Comparison of ENCODE assay signal across 15 cellular contexts in genomic region chr2:181685150-181685688, GRCh38. TPM values are rescaled to one million over a fixed set of nuclear protein-coding genes. Genes with fewer than 3 reads are reported as not detected.
A peak's percentile ranks its signal among the peaks of the same experiment; 100 is the strongest.
DNase-seq lines count a peak whose midpoint lies in the region; ATAC-seq and TF ChIP-seq lines count a peak whose summit lies in the region.
"Had no signal": no experiment of that assay in that cellular context is flagged by ENCODE, and none has a peak within 500 bp of the region (broad histone marks: within the 10 kb centered on the region; RNA-seq: fewer than 3 reads in every experiment).

No MANE protein-coding gene starts in this region.

- H3K36me3 ChIP-seq in cardiac muscle cell (no peaks in the 10 kb centered on the region), hepatocyte (replicated peaks; ENCODE audit: insufficient read depth, low read depth) (no peaks in the 10 kb centered on the region), upper lobe of right lung (no peaks in the 10 kb centered on the region)

- no peak overlapping the region for H3K4me2 ChIP-seq in hepatocyte

- H3K4me1 ChIP-seq in cardiac muscle cell (ENCODE audit: low read depth) (peaks cover 6% of the 10 kb centered on the region), hepatocyte (ENCODE audit: insufficient read depth) (peaks cover 17% of the 10 kb centered on the region), upper lobe of right lung (peaks cover 6% of the 10 kb centered on the region)

- H3K9me2 ChIP-seq in hepatocyte (replicated peaks; ENCODE audit: insufficient read depth): no peaks in the 10 kb centered on the region

- H2AFZ ChIP-seq in hepatocyte: no peak overlapping the region

- H3K27me3 ChIP-seq in cardiac muscle cell: peaks cover 100% of the 10 kb centered on the region
- H3K27me3 ChIP-seq in hepatocyte: peaks cover 99% of the 10 kb centered on the region
- peaks cover 69% of the 10 kb centered on the region for H3K27me3 ChIP-seq in upper lobe of right lung

- H3K9me3 ChIP-seq in cardiac muscle cell (ENCODE audit: low read depth) (no peaks in the 10 kb centered on the region), hepatocyte (ENCODE audit: low read depth) (no peaks in the 10 kb centered on the region), upper lobe of right lung (no peaks in the 10 kb centered on the region)

- ATAC-seq in left ventricle myocardium superior (no peak), upper lobe of right lung (peak; percentile 38)
- ATAC-seq: PC-3; stimulated activated effector memory CD8-positive, alpha-beta T cell treated with anti-CD3 and anti-CD28 coated beads, Interleukin-12 subunit alpha, Interleukin-12 subunit beta, amount 100 ng/mL, for 72 hours had no signal

- H3K27ac ChIP-seq in cardiac muscle cell (no peak overlapping the region), hepatocyte (no peak overlapping the region), upper lobe of right lung (no peak overlapping the region)
- H3K27ac ChIP-seq: BLaER1 treated with 17β-estradiol and CSF1 and Interleukin-3, amounts not matched to agents 10 nM and 100 nM had no signal

- H3K4me3 ChIP-seq in cardiac muscle cell: no peak overlapping the region
- no peak overlapping the region for H3K4me3 ChIP-seq in hepatocyte
- no peak overlapping the region for H3K4me3 ChIP-seq in upper lobe of right lung
- H3K4me3 ChIP-seq: BLaER1 treated with 17β-estradiol and CSF1 and Interleukin-3, amounts not matched to agents 10 nM and 100 nM had no signal

- no peak for TF ChIP-seq CTCF in cardiac muscle cell (IDR thresholded peaks at IDR 0.05; ENCODE audit: low read depth, low read length)
- TF ChIP-seq CTCF in hepatocyte (IDR thresholded peaks at IDR 0.05; ENCODE audit: poor library complexity): no peak
- TF ChIP-seq CTCF in upper lobe of right lung (IDR thresholded peaks at IDR 0.05): no peak

- intact Hi-C loops in left ventricle myocardium superior (cut with micrococcal nuclease) (no loop called here), upper lobe of right lung (cut with DNase I) (no loop called here)

- H3K79me2 ChIP-seq in hepatocyte: no peaks in the 10 kb centered on the region

- no peaks in the 10 kb centered on the region for H4K20me1 ChIP-seq in hepatocyte (ENCODE audit: insufficient read depth, poor library complexity, severe bottlenecking)
- H4K20me1 ChIP-seq: BLaER1 treated with 17β-estradiol and CSF1 and Interleukin-3, amounts not matched to agents 10 nM and 100 nM had no signal

- 14% methylated on average over 21 of the region's 21 CpGs for WGBS in hepatocyte (ENCODE audit: low lambda C conversion rate, missing lambda C conversion rate)

- DNase-seq in cardiac muscle cell (ENCODE audit: low read depth in 1 of 2, low spot score in 1 of 2) (peak; percentile 26 to 69), left ventricle myocardium superior (no peak), RPMI7951 (ENCODE audit: low read depth) (peak; percentile 21), hepatocyte (ENCODE audit: low spot score) (peak; percentile 36), upper lobe of right lung (no peak), amygdala (lab: John Stamatoyannopoulos, UW) (no peak), OCI-M2 (lab: John Stamatoyannopoulos, UW; ENCODE audit: unreplicated experiment) (no peak)
- DNase-seq in activated CD8-positive, alpha-beta memory T cell treated with anti-CD3 and anti-CD28 coated beads for 24 hours: no peak
- DNase-seq: activated B cell treated with CpG ODN at 0.5 μM for 24 hours; activated effector memory CD4-positive, alpha-beta T cell treated with Interleukin-2 at 50 U/mL for 16 hours; HCEC 1CT; NCI-H2029; PC-3 had no signal

RNA-seq across cellular contexts. Expression of gene NEUROD1, which starts 4.9 kb away (rescaled TPM):
- total RNA-seq in cardiac muscle cell (not detected in 2 replicates), left ventricle myocardium superior (not detected), hepatocyte (0.60 and 1.3 TPM in 2 replicates), upper lobe of right lung (not detected)
- polyA plus RNA-seq in cardiac muscle cell (not detected in 2 replicates), hepatocyte (0.17 and 0.53 TPM in 2 replicates)
- total RNA-seq in RPMI7951 (2014; rRNA removed; shearing (Covaris generic)): not detected in 2 replicates
- total RNA-seq: activated B cell treated with CpG ODN at 0.5 μM for 24 hours, PC-3 had no signal

RNA-seq across cellular contexts. Expression of gene CERKL, which starts 28.3 kb away (rescaled TPM):
- total RNA-seq in cardiac muscle cell: 0.11 and 0.15 TPM in 2 replicates
- polyA plus RNA-seq in cardiac muscle cell: 0.06 and 0.30 TPM in 2 replicates
- total RNA-seq in left ventricle myocardium superior: not detected
- total RNA-seq in RPMI7951 (2014; rRNA removed; shearing (Covaris generic)): 0.12 TPM in 1 of 2 replicates, not detected in the other
- 1.1 and 2.3 TPM in 2 replicates for total RNA-seq in hepatocyte
- polyA plus RNA-seq in hepatocyte: 1.9 and 2.0 TPM in 2 replicates
- total RNA-seq in upper lobe of right lung: 0.29 TPM

Comparison
In these comparisons a context has a peak if more than half of its experiments do, and no peak if none do; other contexts are left out.
1. DNase-seq: peak in cardiac muscle cell (2 of 2), RPMI7951 (single experiment) and hepatocyte (single experiment); none in left ventricle myocardium superior (single experiment), upper lobe of right lung (single experiment), activated CD8-positive, alpha-beta memory T cell treated with anti-CD3 and anti-CD28 coated beads for 24 hours (single experiment), amygdala (0 of 56) and OCI-M2 (single experiment).